Comparison of ENCODE assay signal across 19 cellular contexts in genomic region chr21:25485914-25486313, GRCh38.
"Had no signal": no experiment of that assay in that cellular context is flagged by ENCODE, and none has a peak within 500 bp of the region (broad histone marks: within the 10 kb centered on the region; RNA-seq: fewer than 3 reads in every experiment).

No MANE protein-coding gene starts in this region.

- FAIRE-seq: TTC549 had no signal

- DNase-seq: activated CD4-positive, CD25-positive, alpha-beta regulatory T cell; activated naive CD4-positive, alpha-beta T cell; activated T-cell treated with anti-CD3 and anti-CD28 coated beads, Interleukin-2, amount 50 U/mL, for 4 hours; amygdala; cortex of kidney; effector CD8-positive, alpha-beta T cell; gastrocnemius medialis; islet precursor cell; left ventricle myocardium inferior; nephron progenitor cell; spleen; stimulated activated CD4-positive, alpha-beta T cell treated with anti-CD3 and anti-CD28 coated beads, Interleukin-1b, Interleukin-23, amount 100 ng/mL, for 48 hours; T-helper 17 cell; uterus had no signal

- ATAC-seq: activated T-cell treated with anti-CD3 and anti-CD28 coated beads, Interleukin-2, amount 50 U/mL, for 4 hours; gastrocnemius medialis; sciatic nerve; T-helper 17 cell had no signal

- H3K27me3 Mint-ChIP-seq: brain, memory B cell, T-helper 17 cell had no signal

- H3K4me1 Mint-ChIP-seq: brain, nephron progenitor cell, T-helper 17 cell had no signal

- H3K27ac Mint-ChIP-seq: brain, memory B cell, nephron progenitor cell, T-helper 17 cell had no signal

- H3K4me3 Mint-ChIP-seq: brain; central memory CD8-positive, alpha-beta T cell; nephron progenitor cell; T-helper 17 cell had no signal
